In genomic region chr9:98974994-98975712, GRCh38 we compare ENCODE assay signal across 8 cellular contexts. TPM values are rescaled to one million over a fixed set of nuclear protein-coding genes. Genes with fewer than 3 reads are reported as not detected.
DNase-seq lines count a peak whose midpoint lies in the region; ATAC-seq and TF ChIP-seq lines count a peak whose summit lies in the region.

No MANE protein-coding gene starts in this region.

- H3K4me3 ChIP-seq in DOHH2 (ENCODE audit: low read length) = peak overlapping the region; percentile 44; the same call in 1 of the 2 replicates
- H3K4me3 ChIP-seq in ovary = peak overlapping the region; percentile 19
- H3K4me3 ChIP-seq in thyroid gland (replicated peaks in 1 of 3) = no peak overlapping the region

- WGBS in ovary, 3 donors = 9 to 13% (median 10%) methylated on average over 33 of the region's 33 CpGs
- 16 to 27% methylated on average over 20 to 31 of the region's 33 CpGs for WGBS in thyroid gland, 2 donors

- peak overlapping the region; percentile 63 for H3K4me2 ChIP-seq in DOHH2 (ENCODE audit: low read length)

- H3K36me3 ChIP-seq in DOHH2 (ENCODE audit: control insufficient read depth, low read length) (no peaks in the 10 kb centered on the region), ovary (no peaks in the 10 kb centered on the region), thyroid gland (no peaks in the 10 kb centered on the region)

- no peaks in the 10 kb centered on the region for H3K9me2 ChIP-seq in DOHH2 (replicated peaks; ENCODE audit: control insufficient read depth, low read length)

- TF ChIP-seq POLR2A in ovary (IDR thresholded peaks at IDR 0.05) (no peak), thyroid gland (IDR thresholded peaks at IDR 0.05) (no peak)

- TF ChIP-seq CTCF in DOHH2 (IDR thresholded peaks at IDR 0.05; ENCODE audit: low read depth, low read length, poor library complexity, severe bottlenecking) (peak; percentile 92), ovary (IDR thresholded peaks at IDR 0.05) (peak; percentile 95 to 97 (median 96)), thyroid gland (IDR thresholded peaks at IDR 0.05) (peak; percentile 89 to 99 (median 96))

- in situ Hi-C loops in SK-MEL-5 (cut with HindIII; ENCODE audit: low pct_unique_long_range_greater_than_20kb, low sequenced_read_pairs) = no loop called here

- H3K4me1 ChIP-seq in DOHH2 (ENCODE audit: control insufficient read depth, low read length) (peaks cover 5% of the 10 kb centered on the region), ovary (ENCODE audit: insufficient read depth) (peaks cover 6% of the 10 kb centered on the region), thyroid gland (peaks cover 6 to 30% of the 10 kb centered on the region in 2 donors)

- intact Hi-C loops in Right ventricle myocardium superior (cut with DNase I) = loop anchor here (10.0 kb wide), 1 partner anchor 110 kb away; no protein-coding TSS in a partner anchor
- intact Hi-C loops in ovary (cut with DNase I) = loop anchor here in 3 of 4 donors (5.0 to 10.0 kb wide), 3 partner anchors 50 to 113 kb away; no protein-coding TSS in a partner anchor
- intact Hi-C loops in thyroid gland (cut with DNase I) = no loop called here

- no peaks in the 10 kb centered on the region for H3F3A ChIP-seq in DOHH2 (ENCODE audit: control insufficient read depth, insufficient read depth)

- TF ChIP-seq EP300 in ovary (IDR thresholded peaks at IDR 0.05) = no peak

- H3K27ac ChIP-seq in DOHH2 (ENCODE audit: low read depth, low read length) (no peak overlapping the region), ovary (no peak overlapping the region), thyroid gland (peak overlapping the region in 1 of 3 donors; percentile 52)

- H3K27me3 ChIP-seq in DOHH2 (ENCODE audit: control insufficient read depth, low read length) (peaks cover 32% of the 10 kb centered on the region), ovary (no peaks in the 10 kb centered on the region), thyroid gland (no peaks in the 10 kb centered on the region)

- no peaks in the 10 kb centered on the region for H3K9me3 ChIP-seq in DOHH2 (ENCODE audit: control insufficient read depth, insufficient read depth, low read length)
- no peaks in the 10 kb centered on the region for H3K9me3 ChIP-seq in ovary
- H3K9me3 ChIP-seq in thyroid gland = no peaks in the 10 kb centered on the region

- no peaks in the 10 kb centered on the region for H3K79me2 ChIP-seq in DOHH2 (ENCODE audit: control insufficient read depth, low read length)

- peak; percentile 55 for DNase-seq in LHCN-M2 (ENCODE audit: low read depth)
- peak; percentile 78 for DNase-seq in SK-MEL-5 (ENCODE audit: low read depth, low spot score)
- peak; percentile 82 for DNase-seq in activated naive CD4-positive, alpha-beta T cell treated with Interleukin-2 at 50 U/mL for 16 hours
- peak; percentile 92 for DNase-seq in Right ventricle myocardium superior
- peak; percentile 80 to 93 (median 89) for DNase-seq in ovary
- DNase-seq in thyroid gland = peak; percentile 86 to 89

- H4K20me1 ChIP-seq in DOHH2 (ENCODE audit: control insufficient read depth, insufficient read depth, low read depth, low read length) = no peaks in the 10 kb centered on the region

- ATAC-seq in GM21737 (IDR thresholded peaks at IDR 0.05; ENCODE audit: unreplicated experiment) = peak; percentile 79
- peak; percentile 73 for ATAC-seq in Right ventricle myocardium superior (ENCODE audit: poor library complexity)

RNA-seq across cellular contexts. Expression of gene COL15A1, which starts 31.4 kb away (rescaled TPM):
- total RNA-seq in LHCN-M2 (2014; rRNA removed) (3.4 and 5.3 TPM in 2 replicates), Right ventricle myocardium superior (55.9 TPM), ovary (100 to 1,000 TPM in 1 of 7 donors, 10 to 100 TPM in 6; 12.8 to 195 (median 49.5) TPM), thyroid gland (10 to 100 TPM in 3 of 4 donors, 1 to 10 TPM in 1; 8.0 to 15.2 (median 12.8) TPM)
- 3.4 TPM for polyA plus RNA-seq in LHCN-M2 (2012)
- 0.77 and 0.88 TPM in 2 replicates for total RNA-seq in SK-MEL-5 (2014; rRNA removed; shearing (Covaris generic))
- 0.43 and 0.61 TPM in 2 replicates for polyA plus RNA-seq in SK-MEL-5 (2015; cell fraction: cytosol; rRNA removed)
- 0.46 TPM in 1 of 2 replicates, not detected in the other for polyA plus RNA-seq in SK-MEL-5 (2015; cell fraction: nucleus; rRNA removed)
- 10 to 100 TPM; 28.9 to 48.6 TPM for polyA plus RNA-seq in ovary

Comparison
In these comparisons a context has a peak if more than half of its experiments do, and no peak if none do; other contexts are left out.
1. H3K4me3 ChIP-seq: peak in DOHH2 (single experiment) and ovary (single experiment); none in thyroid gland (0 of 3).
2. Peak in every context shown above with its lines, with median percentiles within 50 percentile points of each other: CTCF ChIP-seq and DNase-seq.